In genomic region chr2:234480337-234480736, GRCh38 we compare ENCODE assay signal across 13 cellular contexts. TPM values are rescaled to one million over a fixed set of nuclear protein-coding genes. Genes with fewer than 3 reads are reported as not detected.
DNase-seq lines count a peak whose midpoint lies in the region; ATAC-seq and TF ChIP-seq lines count a peak whose summit lies in the region.
"Had no signal": no experiment of that assay in that cellular context is flagged by ENCODE, and none has a peak within 500 bp of the region (broad histone marks: within the 10 kb centered on the region; RNA-seq: fewer than 3 reads in every experiment).

No MANE protein-coding gene starts in this region.

- no peak for DNase-seq in SK-N-SH
- DNase-seq in DMS79 (lab: John Stamatoyannopoulos, UW): peak; percentile 57
- DNase-seq in NCI-H524 (lab: John Stamatoyannopoulos, UW): peak; percentile 20 to 77
- DNase-seq in SK-N-DZ (ENCODE audit: low spot score): peak; percentile 91
- no peak for DNase-seq in inferior parietal cortex (ENCODE audit: extremely low spot score)
- DNase-seq in HK-2 (ENCODE audit: unreplicated experiment): no peak
- DNase-seq in NCI-H526 treated with DMSO at 0.1 percent for 48 hours (lab: John Stamatoyannopoulos, UW): no peak
- DNase-seq: COR-L47 had no signal

- CTCF ChIA-PET in SK-N-SH (lab: Yijun Ruan, JAX): no interaction called here

- no peaks in the 10 kb centered on the region for H4K20me1 ChIP-seq in SK-N-SH (ENCODE audit: insufficient read depth)

- H3K4me3 ChIP-seq in SK-N-SH (ENCODE audit: low read depth in 2 of 2, low read length in 1 of 2): no peak overlapping the region
- H3K4me3 ChIP-seq: BLaER1, GM12878 had no signal

- no peaks in the 10 kb centered on the region for H3K36me3 ChIP-seq in SK-N-SH (replicated peaks in 1 of 2; ENCODE audit: control insufficient read depth in 1 of 2, insufficient read depth in 2 of 2, low read length in 1 of 2)
- H3K36me3 ChIP-seq: BLaER1 had no signal

- H3K4me2 ChIP-seq in SK-N-SH: no peak overlapping the region
- H3K4me2 ChIP-seq: BLaER1 had no signal

- no peaks in the 10 kb centered on the region for H3K9me3 ChIP-seq in SK-N-SH
- H3K9me3 ChIP-seq: BLaER1 had no signal

- no peak for TF ChIP-seq EP300 in SK-N-SH (IDR thresholded peaks at IDR 0.05; ENCODE audit: borderline replicate concordance in 1 of 2, low read depth in 1 of 2, low read length in 1 of 2)

- WGBS in SK-N-SH (ENCODE audit: low lambda C conversion rate): 35% methylated on average over 3 of the region's 3 CpGs

- POLR2A ChIA-PET in SK-N-SH (lab: Yijun Ruan, JAX): no interaction called here

- H3K9ac ChIP-seq in SK-N-SH: no peak overlapping the region
- H3K9ac ChIP-seq: BLaER1 had no signal

- ATAC-seq in SK-N-SH treated with all-trans-retinoic acid at 6 μM for 48 hours: peak; percentile 76
- ATAC-seq: GM12878, HCT116 had no signal

- no peaks in the 10 kb centered on the region for H3K79me2 ChIP-seq in SK-N-SH (ENCODE audit: insufficient read depth)

- no peak overlapping the region for H3K27ac ChIP-seq in SK-N-SH (ENCODE audit: low read depth in 2 of 2, low read length in 1 of 2)
- H3K27ac ChIP-seq: 22Rv1, BLaER1 had no signal

- H2AFZ ChIP-seq in SK-N-SH (ENCODE audit: low read depth): no peak overlapping the region

- no peaks in the 10 kb centered on the region for H3F3A ChIP-seq in SK-N-SH (replicated peaks; ENCODE audit: insufficient read depth)

- H3K27me3 ChIP-seq in SK-N-SH (ENCODE audit: insufficient read depth): no peaks in the 10 kb centered on the region
- H3K27me3 ChIP-seq: BLaER1 had no signal

- no peaks in the 10 kb centered on the region for H3K9me2 ChIP-seq in SK-N-SH

- no peak for TF ChIP-seq CTCF in SK-N-SH (IDR thresholded peaks at IDR 0.05)

- TF ChIP-seq RAD21 in SK-N-SH (IDR thresholded peaks at IDR 0.05; ENCODE audit: low read length): no peak

- H3K4me1 ChIP-seq in SK-N-SH (ENCODE audit: control insufficient read depth in 1 of 2, insufficient read depth in 2 of 2, low read depth in 1 of 2, low read length in 1 of 2): no peaks in the 10 kb centered on the region; a peak in 1 of 4 replicates

TF ChIP-seq in SK-N-SH treated with all-trans-retinoic acid at 6 μM for 48 hours, 23 proteins besides CTCF, POLR2A, EP300 and RAD21:
- no peak for TF ChIP-seq ARNTL (CRISPR knock-in tag; IDR thresholded peaks at IDR 0.05; ENCODE audit: borderline replicate concordance, low read depth)
- TF ChIP-seq BACH2 (CRISPR knock-in tag; IDR thresholded peaks at IDR 0.05; ENCODE audit: borderline replicate concordance): no peak
- TF ChIP-seq ISL1 (CRISPR knock-in tag; IDR thresholded peaks at IDR 0.05): peak; percentile 97
- TF ChIP-seq ZC3H10 (CRISPR knock-in tag; IDR thresholded peaks at IDR 0.05): peak; percentile 77; the same call in 1 of the 2 replicates
- TF ChIP-seq TCF4 (CRISPR knock-in tag; IDR thresholded peaks at IDR 0.05; ENCODE audit: borderline replicate concordance): peak; percentile 63; the same call in 1 of the 2 replicates
- TF ChIP-seq ESRRG (CRISPR knock-in tag; IDR thresholded peaks at IDR 0.05): no peak
- TF ChIP-seq PATZ1 (CRISPR knock-in tag; IDR thresholded peaks at IDR 0.05; ENCODE audit: borderline replicate concordance): peak; percentile 48; the same call in 1 of the 2 replicates

TF ChIP-seq in SK-N-SH, 30 proteins besides CTCF, POLR2A, EP300 and RAD21:
- no peak for TF ChIP-seq TEAD4 (IDR thresholded peaks at IDR 0.05; ENCODE audit: borderline replicate concordance, insufficient read depth)
- TF ChIP-seq TAF1 (IDR thresholded peaks at IDR 0.05; ENCODE audit: borderline replicate concordance, low read depth, low read length): no peak
- TF ChIP-seq POLR2AphosphoS5 (IDR thresholded peaks at IDR 0.05; ENCODE audit: low read depth, low read length): no peak
- no peak for TF ChIP-seq NFIC (IDR thresholded peaks at IDR 0.05; ENCODE audit: borderline replicate concordance)
- TF ChIP-seq USF1 (IDR thresholded peaks at IDR 0.05; ENCODE audit: borderline replicate concordance, low read depth): no peak
- TF ChIP-seq GATA2 (CRISPR knock-in tag; IDR thresholded peaks at IDR 0.05): no peak
- no peak for TF ChIP-seq FOXJ3 (CRISPR knock-in tag; IDR thresholded peaks at IDR 0.05)
- TF ChIP-seq RCOR1 (IDR thresholded peaks at IDR 0.05; ENCODE audit: low read length): no peak
- no peak for TF ChIP-seq RFX5 (IDR thresholded peaks at IDR 0.05; ENCODE audit: low read length)
- no peak for TF ChIP-seq MAX (IDR thresholded peaks at IDR 0.05; ENCODE audit: low read depth)
- TF ChIP-seq SIN3A (IDR thresholded peaks at IDR 0.05; ENCODE audit: borderline replicate concordance, low read depth, low read length): no peak

RNA-seq across cellular contexts. Expression of gene ARL4C, which starts 16.5 kb away (rescaled TPM):
- 20.6 and 24.0 TPM in 2 replicates for polyA plus RNA-seq in SK-N-SH (2012; rRNA removed)
- 22.6 and 24.1 TPM in 2 replicates for polyA plus RNA-seq in SK-N-SH (2012; cell fraction: cytosol; rRNA removed)
- polyA plus RNA-seq in SK-N-SH (2012; cell fraction: nucleus; rRNA removed): 12.1 and 13.3 TPM in 2 replicates
- 4.3 and 4.4 TPM in 2 replicates for polyA plus RNA-seq in SK-N-DZ (2014; cell fraction: cytosol; rRNA removed)
- 3.7 and 3.9 TPM in 2 replicates for polyA plus RNA-seq in SK-N-DZ (2014; cell fraction: nucleus; rRNA removed)

Comparison
In these comparisons a context has a peak if more than half of its experiments do, and no peak if none do; other contexts are left out.
1. DNase-seq: peak in DMS79 (single experiment), NCI-H524 (2 of 2) and SK-N-DZ (single experiment); none in SK-N-SH (single experiment), inferior parietal cortex (single experiment), HK-2 (single experiment) and NCI-H526 treated with DMSO at 0.1 percent for 48 hours (single experiment).